In genomic region chr19:2648528-2648937, GRCh38 we compare ENCODE assay signal across 1 cellular context.
TF ChIP-seq lines count a peak whose summit lies in the region.

No MANE protein-coding gene starts in this region.

TF ChIP-seq in HEK293, 187 proteins besides CTCF, POLR2A, EP300 and RAD21 (continued from another document and continues in another):
- TF ChIP-seq ZNF148 (tag by site-specific recombination; IDR thresholded peaks at IDR 0.05; ENCODE audit: borderline replicate concordance): 0 out of 2 replicates have a peak, but pooled peaks have one; percentile 34
- TF ChIP-seq BCL6B (tag by site-specific recombination; IDR thresholded peaks at IDR 0.05): no peak
- peak; percentile 81; the same call in 1 of the 2 replicates for TF ChIP-seq ZNF324 (tag by site-specific recombination; IDR thresholded peaks at IDR 0.05)
- TF ChIP-seq ZBTB8A (tag by site-specific recombination; IDR thresholded peaks at IDR 0.05): 0 out of 2 replicates have a peak, but pooled peaks have one; percentile 35
- peak; percentile 86 for TF ChIP-seq ZNF169 (tag by site-specific recombination; IDR thresholded peaks at IDR 0.05)
- no peak for TF ChIP-seq ZNF548 (tag by site-specific recombination; IDR thresholded peaks at IDR 0.05)
- peak; percentile 46 for TF ChIP-seq SCRT2 (tag by site-specific recombination; IDR thresholded peaks at IDR 0.05)
- TF ChIP-seq, protein P1, sequence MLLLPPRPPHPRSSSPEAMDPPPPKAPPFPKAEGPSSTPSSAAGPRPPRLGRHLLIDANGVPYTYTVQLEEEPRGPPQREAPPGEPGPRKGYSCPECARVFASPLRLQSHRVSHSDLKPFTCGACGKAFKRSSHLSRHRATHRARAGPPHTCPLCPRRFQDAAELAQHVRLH (tag by site-specific recombination; IDR thresholded peaks at IDR 0.05): peak; percentile 90
- peak; percentile 82 for TF ChIP-seq IKZF3 (tag by site-specific recombination; IDR thresholded peaks at IDR 0.05)
- TF ChIP-seq ZBTB48 (tag by site-specific recombination; IDR thresholded peaks at IDR 0.05): 0 out of 2 replicates have a peak, but pooled peaks have one; percentile 28
- TF ChIP-seq, protein P2, sequence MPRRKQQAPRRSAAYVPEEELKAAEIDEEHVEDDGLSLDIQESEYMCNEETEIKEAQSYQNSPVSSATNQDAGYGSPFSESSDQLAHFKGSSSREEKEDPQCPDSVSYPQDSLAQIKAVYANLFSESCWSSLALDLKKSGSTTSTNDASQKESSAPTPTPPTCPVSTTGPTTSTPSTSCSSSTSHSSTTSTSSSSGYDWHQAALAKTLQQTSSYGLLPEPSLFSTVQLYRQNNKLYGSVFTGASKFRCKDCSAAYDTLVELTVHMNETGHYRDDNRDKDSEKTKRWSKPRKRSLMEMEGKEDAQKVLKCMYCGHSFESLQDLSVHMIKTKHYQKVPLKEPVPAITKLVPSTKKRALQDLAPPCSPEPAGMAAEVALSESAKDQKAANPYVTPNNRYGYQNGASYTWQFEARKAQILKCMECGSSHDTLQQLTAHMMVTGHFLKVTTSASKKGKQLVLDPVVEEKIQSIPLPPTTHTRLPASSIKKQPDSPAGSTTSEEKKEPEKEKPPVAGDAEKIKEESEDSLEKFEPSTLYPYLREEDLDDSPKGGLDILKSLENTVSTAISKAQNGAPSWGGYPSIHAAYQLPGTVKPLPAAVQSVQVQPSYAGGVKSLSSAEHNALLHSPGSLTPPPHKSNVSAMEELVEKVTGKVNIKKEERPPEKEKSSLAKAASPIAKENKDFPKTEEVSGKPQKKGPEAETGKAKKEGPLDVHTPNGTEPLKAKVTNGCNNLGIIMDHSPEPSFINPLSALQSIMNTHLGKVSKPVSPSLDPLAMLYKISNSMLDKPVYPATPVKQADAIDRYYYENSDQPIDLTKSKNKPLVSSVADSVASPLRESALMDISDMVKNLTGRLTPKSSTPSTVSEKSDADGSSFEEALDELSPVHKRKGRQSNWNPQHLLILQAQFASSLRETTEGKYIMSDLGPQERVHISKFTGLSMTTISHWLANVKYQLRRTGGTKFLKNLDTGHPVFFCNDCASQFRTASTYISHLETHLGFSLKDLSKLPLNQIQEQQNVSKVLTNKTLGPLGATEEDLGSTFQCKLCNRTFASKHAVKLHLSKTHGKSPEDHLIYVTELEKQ (tag by site-specific recombination; IDR thresholded peaks at IDR 0.05; ENCODE audit: borderline replicate concordance): no peak
- TF ChIP-seq ZNF19 (tag by site-specific recombination; IDR thresholded peaks at IDR 0.05; ENCODE audit: low read depth): no peak
- no peak for TF ChIP-seq KLF10 (tag by site-specific recombination; IDR thresholded peaks at IDR 0.05)
- 0 out of 2 replicates have a peak, but pooled peaks have one; percentile 37 for TF ChIP-seq ZNF692 (tag by site-specific recombination; IDR thresholded peaks at IDR 0.05)
- no peak for TF ChIP-seq ZNF174 (tag by site-specific recombination; IDR thresholded peaks at IDR 0.05)
- no peak for TF ChIP-seq ZFP3 (tag by site-specific recombination; IDR thresholded peaks at IDR 0.05; ENCODE audit: low read depth)
- TF ChIP-seq, protein P3, sequence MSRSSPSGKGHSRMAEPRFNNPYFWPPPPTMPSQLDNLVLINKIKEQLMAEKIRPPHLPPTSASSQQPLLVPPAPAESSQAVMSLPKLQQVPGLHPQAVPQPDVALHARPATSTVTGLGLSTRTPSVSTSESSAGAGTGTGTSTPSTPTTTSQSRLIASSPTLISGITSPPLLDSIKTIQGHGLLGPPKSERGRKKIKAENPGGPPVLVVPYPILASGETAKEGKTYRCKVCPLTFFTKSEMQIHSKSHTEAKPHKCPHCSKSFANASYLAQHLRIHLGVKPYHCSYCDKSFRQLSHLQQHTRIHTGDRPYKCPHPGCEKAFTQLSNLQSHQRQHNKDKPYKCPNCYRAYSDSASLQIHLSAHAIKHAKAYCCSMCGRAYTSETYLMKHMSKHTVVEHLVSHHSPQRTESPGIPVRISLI (tag by site-specific recombination; IDR thresholded peaks at IDR 0.05): peak; percentile 73
- TF ChIP-seq ZNF48 (tag by site-specific recombination; IDR thresholded peaks at IDR 0.05): no peak
- TF ChIP-seq, protein P4, sequence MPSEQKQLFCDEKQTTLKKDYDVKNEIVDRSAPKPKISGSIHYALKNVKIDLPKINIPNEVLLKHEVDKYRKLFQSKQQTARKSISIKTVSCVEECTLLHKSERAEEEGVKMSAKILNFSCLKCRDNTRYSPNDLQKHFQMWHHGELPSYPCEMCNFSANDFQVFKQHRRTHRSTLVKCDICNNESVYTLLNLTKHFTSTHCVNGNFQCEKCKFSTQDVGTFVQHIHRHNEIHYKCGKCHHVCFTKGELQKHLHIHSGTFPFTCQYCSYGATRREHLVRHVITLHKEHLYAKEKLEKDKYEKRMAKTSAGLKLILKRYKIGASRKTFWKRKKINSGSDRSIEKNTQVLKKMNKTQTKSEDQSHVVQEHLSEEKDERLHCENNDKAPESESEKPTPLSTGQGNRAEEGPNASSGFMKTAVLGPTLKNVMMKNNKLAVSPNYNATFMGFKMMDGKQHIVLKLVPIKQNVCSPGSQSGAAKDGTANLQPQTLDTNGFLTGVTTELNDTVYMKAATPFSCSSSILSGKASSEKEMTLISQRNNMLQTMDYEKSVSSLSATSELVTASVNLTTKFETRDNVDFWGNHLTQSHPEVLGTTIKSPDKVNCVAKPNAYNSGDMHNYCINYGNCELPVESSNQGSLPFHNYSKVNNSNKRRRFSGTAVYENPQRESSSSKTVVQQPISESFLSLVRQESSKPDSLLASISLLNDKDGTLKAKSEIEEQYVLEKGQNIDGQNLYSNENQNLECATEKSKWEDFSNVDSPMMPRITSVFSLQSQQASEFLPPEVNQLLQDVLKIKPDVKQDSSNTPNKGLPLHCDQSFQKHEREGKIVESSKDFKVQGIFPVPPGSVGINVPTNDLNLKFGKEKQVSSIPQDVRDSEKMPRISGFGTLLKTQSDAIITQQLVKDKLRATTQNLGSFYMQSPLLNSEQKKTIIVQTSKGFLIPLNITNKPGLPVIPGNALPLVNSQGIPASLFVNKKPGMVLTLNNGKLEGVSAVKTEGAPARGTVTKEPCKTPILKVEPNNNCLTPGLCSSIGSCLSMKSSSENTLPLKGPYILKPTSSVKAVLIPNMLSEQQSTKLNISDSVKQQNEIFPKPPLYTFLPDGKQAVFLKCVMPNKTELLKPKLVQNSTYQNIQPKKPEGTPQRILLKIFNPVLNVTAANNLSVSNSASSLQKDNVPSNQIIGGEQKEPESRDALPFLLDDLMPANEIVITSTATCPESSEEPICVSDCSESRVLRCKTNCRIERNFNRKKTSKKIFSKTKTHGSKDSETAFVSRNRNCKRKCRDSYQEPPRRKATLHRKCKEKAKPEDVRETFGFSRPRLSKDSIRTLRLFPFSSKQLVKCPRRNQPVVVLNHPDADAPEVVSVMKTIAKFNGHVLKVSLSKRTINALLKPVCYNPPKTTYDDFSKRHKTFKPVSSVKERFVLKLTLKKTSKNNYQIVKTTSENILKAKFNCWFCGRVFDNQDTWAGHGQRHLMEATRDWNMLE (tag by site-specific recombination; conservative IDR thresholded peaks at IDR 0.05; ENCODE audit: low read depth): peak; percentile 44; the same call in 1 of the 2 replicates
- TF ChIP-seq HOXD13 (CRISPR knock-in tag; IDR thresholded peaks at IDR 0.05; ENCODE audit: borderline replicate concordance): no peak
- TF ChIP-seq SETDB1 (IDR thresholded peaks at IDR 0.05; ENCODE audit: insufficient read length, low read length): peak; percentile 93
- TF ChIP-seq, protein P5, sequence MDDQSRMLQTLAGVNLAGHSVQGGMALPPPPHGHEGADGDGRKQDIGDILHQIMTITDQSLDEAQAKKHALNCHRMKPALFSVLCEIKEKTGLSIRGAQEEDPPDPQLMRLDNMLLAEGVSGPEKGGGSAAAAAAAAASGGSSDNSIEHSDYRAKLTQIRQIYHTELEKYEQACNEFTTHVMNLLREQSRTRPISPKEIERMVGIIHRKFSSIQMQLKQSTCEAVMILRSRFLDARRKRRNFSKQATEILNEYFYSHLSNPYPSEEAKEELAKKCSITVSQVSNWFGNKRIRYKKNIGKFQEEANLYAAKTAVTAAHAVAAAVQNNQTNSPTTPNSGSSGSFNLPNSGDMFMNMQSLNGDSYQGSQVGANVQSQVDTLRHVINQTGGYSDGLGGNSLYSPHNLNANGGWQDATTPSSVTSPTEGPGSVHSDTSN (CRISPR knock-in tag; IDR thresholded peaks at IDR 0.05): no peak
- no peak for TF ChIP-seq ZNF292 (tag by site-specific recombination; IDR thresholded peaks at IDR 0.05; ENCODE audit: borderline replicate concordance, low read depth)
- TF ChIP-seq KLF9 (tag by site-specific recombination; IDR thresholded peaks at IDR 0.05; ENCODE audit: low read depth): no peak
- TF ChIP-seq ZNF521 (tag by site-specific recombination; IDR thresholded peaks at IDR 0.05): no peak
- TF ChIP-seq, protein P6, sequence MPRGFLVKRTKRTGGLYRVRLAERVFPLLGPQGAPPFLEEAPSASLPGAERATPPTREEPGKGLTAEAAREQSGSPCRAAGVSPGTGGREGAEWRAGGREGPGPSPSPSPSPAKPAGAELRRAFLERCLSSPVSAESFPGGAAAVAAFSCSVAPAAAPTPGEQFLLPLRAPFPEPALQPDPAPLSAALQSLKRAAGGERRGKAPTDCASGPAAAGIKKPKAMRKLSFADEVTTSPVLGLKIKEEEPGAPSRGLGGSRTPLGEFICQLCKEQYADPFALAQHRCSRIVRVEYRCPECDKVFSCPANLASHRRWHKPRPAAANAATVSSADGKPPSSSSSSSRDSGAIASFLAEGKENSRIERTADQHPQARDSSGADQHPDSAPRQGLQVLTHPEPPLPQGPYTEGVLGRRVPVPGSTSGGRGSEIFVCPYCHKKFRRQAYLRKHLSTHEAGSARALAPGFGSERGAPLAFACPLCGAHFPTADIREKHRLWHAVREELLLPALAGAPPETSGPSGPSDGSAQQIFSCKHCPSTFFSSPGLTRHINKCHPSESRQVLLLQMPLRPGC (tag by site-specific recombination; IDR thresholded peaks at IDR 0.05): peak; percentile 53; the same call in 1 of the 2 replicates
- TF ChIP-seq HOXA7 (CRISPR knock-in tag; IDR thresholded peaks at IDR 0.05; ENCODE audit: borderline replicate concordance): no peak
- TF ChIP-seq ZNF214 (tag by site-specific recombination; IDR thresholded peaks at IDR 0.05; ENCODE audit: borderline replicate concordance): no peak
- TF ChIP-seq ZNF610 (tag by site-specific recombination; IDR thresholded peaks at IDR 0.05; ENCODE audit: borderline replicate concordance): peak; percentile 58; the same call in 1 of the 2 replicates
- 0 out of 2 replicates have a peak, but pooled peaks have one; percentile 35 for TF ChIP-seq ZNF184 (tag by site-specific recombination; IDR thresholded peaks at IDR 0.05)
- TF ChIP-seq ZNF24 (tag by site-specific recombination; IDR thresholded peaks at IDR 0.05): 0 out of 2 replicates have a peak, but pooled peaks have one; percentile 60
- no peak for TF ChIP-seq ZNF670 (tag by site-specific recombination; IDR thresholded peaks at IDR 0.05; ENCODE audit: low read depth)
- TF ChIP-seq ZNF26 (tag by site-specific recombination; IDR thresholded peaks at IDR 0.05): no peak
- peak; percentile 82; the same call in 1 of the 2 replicates for TF ChIP-seq ZNF558 (tag by site-specific recombination; IDR thresholded peaks at IDR 0.05)
- TF ChIP-seq ZNF350 (tag by site-specific recombination; IDR thresholded peaks at IDR 0.05): no peak
- no peak for TF ChIP-seq ZNF223 (tag by site-specific recombination; IDR thresholded peaks at IDR 0.05)
- no peak for TF ChIP-seq ZNF624 (tag by site-specific recombination; IDR thresholded peaks at IDR 0.05)
- TF ChIP-seq GFI1B (tag by site-specific recombination; IDR thresholded peaks at IDR 0.05): no peak
- no peak for TF ChIP-seq ZNF473 (tag by site-specific recombination; IDR thresholded peaks at IDR 0.05)
- TF ChIP-seq ZNF138 (tag by site-specific recombination; IDR thresholded peaks at IDR 0.05; ENCODE audit: borderline replicate concordance): no peak
- TF ChIP-seq ZNF239 (tag by site-specific recombination; IDR thresholded peaks at IDR 0.05): 0 out of 2 replicates have a peak, but pooled peaks have one; percentile 19
